In genomic region chr13:66660013-66660804, GRCh38 we compare ENCODE assay signal across 8 cellular contexts.
DNase-seq lines count a peak whose midpoint lies in the region; ATAC-seq, FAIRE-seq and TF ChIP-seq lines count a peak whose summit lies in the region.

No MANE protein-coding gene starts in this region.

- peaks cover 61% of the 10 kb centered on the region for H3K4me1 ChIP-seq in OCI-LY3 (ENCODE audit: low read length)
- H3K4me1 ChIP-seq in keratinocyte (ENCODE audit: control insufficient read depth, extremely low read depth, insufficient read depth, low read length) = peaks cover 4% of the 10 kb centered on the region
- H3K4me1 ChIP-seq in mesendoderm (ENCODE audit: control insufficient read depth, low read depth, low read length) = no peaks in the 10 kb centered on the region

- H4K5ac ChIP-seq in mesendoderm (ENCODE audit: low read length) = no peak overlapping the region

- no peak overlapping the region for H2AK5ac ChIP-seq in mesendoderm (ENCODE audit: low read length)

- no peak overlapping the region for H2BK15ac ChIP-seq in mesendoderm (replicated peaks; ENCODE audit: low read depth)

- peak; percentile 77 for ATAC-seq in GM18511 (IDR thresholded peaks at IDR 0.05; ENCODE audit: unreplicated experiment)

- H3K18ac ChIP-seq in mesendoderm (ENCODE audit: low read length) = no peak overlapping the region

- DNase-seq in HCEC 1CT = peak; percentile 75
- no peak for DNase-seq in keratinocyte (ENCODE audit: low read depth, low spot score)
- DNase-seq in middle frontal gyrus (ENCODE audit: extremely low spot score, low spot score) = no peak
- no peak for DNase-seq in GM13976 (ENCODE audit: low spot score)
- no peak for DNase-seq in mesendoderm
- no peak for DNase-seq in stimulated activated naive CD4-positive, alpha-beta T cell (lab: John Stamatoyannopoulos, UW)

- H4K20me1 ChIP-seq in OCI-LY3 (ENCODE audit: insufficient read depth, low read length) = no peaks in the 10 kb centered on the region
- H4K20me1 ChIP-seq in keratinocyte (ENCODE audit: control insufficient read depth, extremely low read depth, insufficient read depth, low read length) = no peaks in the 10 kb centered on the region

- H3K27ac ChIP-seq in OCI-LY3 (ENCODE audit: low read length) (peak overlapping the region; percentile 97), keratinocyte (ENCODE audit: control insufficient read depth, insufficient read depth, low read length) (no peak overlapping the region), mesendoderm (ENCODE audit: low read depth, low read length) (no peak overlapping the region)

- no peak overlapping the region for H2BK5ac ChIP-seq in mesendoderm (ENCODE audit: low read length)

- H3K4me2 ChIP-seq in OCI-LY3 (ENCODE audit: low read length) (peak overlapping the region; percentile 90), keratinocyte (ENCODE audit: control insufficient read depth, extremely low read depth, insufficient read depth, low read depth, low read length) (no peak overlapping the region), mesendoderm (ENCODE audit: low read length) (no peak overlapping the region)

- in situ Hi-C loops in GM13976 (cut with MboI; ENCODE audit: low sequenced_read_pairs, unreplicated experiment) = no loop called here

- H4K8ac ChIP-seq in mesendoderm (ENCODE audit: low read depth, low read length) = no peak overlapping the region

- no peak overlapping the region for H3K56ac ChIP-seq in mesendoderm (ENCODE audit: low read length)

- no peak overlapping the region for H3K23ac ChIP-seq in mesendoderm (ENCODE audit: low read length)

- H3K4me3 ChIP-seq in OCI-LY3 (ENCODE audit: low read length) (peak overlapping the region; percentile 75), keratinocyte (ENCODE audit: control insufficient read depth in 2 of 3, extremely low read depth in 1 of 3, insufficient read depth in 2 of 3, low read depth in 1 of 3, low read length in 3 of 3) (no peak overlapping the region), mesendoderm (ENCODE audit: low read length) (no peak overlapping the region)

- H3K9me3 ChIP-seq in OCI-LY3 (ENCODE audit: insufficient read depth, low read length) = no peaks in the 10 kb centered on the region
- no peaks in the 10 kb centered on the region for H3K9me3 ChIP-seq in keratinocyte (ENCODE audit: control insufficient read depth, low read depth, low read length)

- H3K9ac ChIP-seq in OCI-LY3 (ENCODE audit: low read length) = peak overlapping the region; percentile 89
- H3K9ac ChIP-seq in keratinocyte (ENCODE audit: control insufficient read depth, extremely low read depth, insufficient read depth, low read length) = no peak overlapping the region
- no peak overlapping the region for H3K9ac ChIP-seq in mesendoderm (ENCODE audit: low read length)

- peak; percentile 17; the same call in 1 of the 2 replicates for TF ChIP-seq CTCF in OCI-LY3 (IDR thresholded peaks at IDR 0.05; ENCODE audit: low read depth, low read length)
- no peak for TF ChIP-seq CTCF in keratinocyte (optimal IDR thresholded peaks at IDR 0.05 in 1 of 3, IDR thresholded peaks at IDR 0.05 in 1 of 3, conservative IDR thresholded peaks at IDR 0.05 in 1 of 3; ENCODE audit: extremely low read depth in 1 of 3, insufficient read depth in 2 of 3, low read length in 3 of 3)
- no peak for TF ChIP-seq CTCF in GM13976 (IDR thresholded peaks at IDR 0.05; ENCODE audit: borderline replicate concordance, control extremely low read depth, extremely low read depth, insufficient read depth, missing control alignments)

- no peaks in the 10 kb centered on the region for H3K79me1 ChIP-seq in mesendoderm (ENCODE audit: low read length)

- H3K36me3 ChIP-seq in OCI-LY3 (replicated peaks; ENCODE audit: low read depth, low read length) = no peaks in the 10 kb centered on the region
- no peaks in the 10 kb centered on the region for H3K36me3 ChIP-seq in keratinocyte (ENCODE audit: control insufficient read depth in 2 of 2, extremely low read depth in 1 of 2, insufficient read depth in 2 of 2, low read length in 2 of 2)
- H3K36me3 ChIP-seq in mesendoderm (ENCODE audit: control insufficient read depth, insufficient read depth, low read length) = no peaks in the 10 kb centered on the region

- no peak overlapping the region for H3K4ac ChIP-seq in mesendoderm (ENCODE audit: low read depth, low read length)

- H2BK120ac ChIP-seq in mesendoderm (ENCODE audit: low read depth, low read length) = no peak overlapping the region

- WGBS in mesendoderm (ENCODE audit: extremely low coverage, insufficient coverage, low lambda C conversion rate) = no CpG with 5 or more reads among the region's 4 CpGs

- H3K9me1 ChIP-seq in keratinocyte (ENCODE audit: control insufficient read depth, extremely low read depth, insufficient read depth, low read length) = no peaks in the 10 kb centered on the region

- no peaks in the 10 kb centered on the region for H3K27me3 ChIP-seq in OCI-LY3 (ENCODE audit: low read depth, low read length)
- H3K27me3 ChIP-seq in keratinocyte (ENCODE audit: control insufficient read depth, extremely low read depth, insufficient read depth, low read length) = no peaks in the 10 kb centered on the region
- no peaks in the 10 kb centered on the region for H3K27me3 ChIP-seq in mesendoderm (ENCODE audit: insufficient read depth, low read length, poor library complexity)

- FAIRE-seq in keratinocyte (lab: Jason Lieb, UNC) = peak; percentile 23

- peak overlapping the region; percentile 87 for H2AFZ ChIP-seq in OCI-LY3 (ENCODE audit: low read depth, low read length)
- no peak overlapping the region for H2AFZ ChIP-seq in keratinocyte (ENCODE audit: control insufficient read depth, low read length)

- H3K79me2 ChIP-seq in OCI-LY3 (ENCODE audit: low read length) = no peaks in the 10 kb centered on the region
- H3K79me2 ChIP-seq in keratinocyte (ENCODE audit: control insufficient read depth, insufficient read depth, low read length) = no peaks in the 10 kb centered on the region
- H3K79me2 ChIP-seq in mesendoderm (ENCODE audit: control insufficient read depth, insufficient read depth, low read length) = no peaks in the 10 kb centered on the region

- dilution Hi-C loops in keratinocyte (cut with MboI; ENCODE audit: extremely low pct_ligation_motif_present, low sequenced_read_pairs) = no loop called here
